ENCODE assay signal across 1 cellular context in the genomic region with DNA sequence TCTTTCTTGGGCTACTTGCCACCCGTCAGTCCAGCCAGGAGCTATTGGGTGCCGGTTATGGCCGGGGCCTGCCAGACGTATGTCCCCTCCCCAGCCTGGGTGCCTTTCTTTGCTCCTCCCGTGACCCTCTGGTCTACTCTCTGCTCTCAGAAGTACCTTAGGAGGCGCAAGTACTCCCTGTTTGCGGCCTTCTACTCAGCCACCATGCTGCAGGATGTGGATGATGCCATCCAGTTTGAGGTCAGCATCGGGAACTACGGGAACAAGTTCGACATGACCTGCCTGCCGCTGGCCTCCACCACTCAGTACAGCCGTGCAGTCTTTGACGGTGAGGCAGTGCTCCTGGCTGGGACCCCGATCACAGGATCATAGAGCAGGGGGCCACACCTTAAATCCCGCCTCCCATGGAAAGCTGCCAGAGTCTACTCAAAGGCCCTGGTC.
A peak's percentile ranks its signal among the peaks of the same experiment; 100 is the strongest.
TF ChIP-seq lines count a peak whose summit lies in the region.

No MANE protein-coding gene starts in this region.

TF ChIP-seq in K562, 482 proteins besides CTCF, POLR2A, EP300 and RAD21 (continued from another document):
- TF ChIP-seq ATF3 (IDR thresholded peaks at IDR 0.05), result peak; percentile 63; the same call in 1 of the 2 replicates
- no peak for TF ChIP-seq ATF3 (CRISPR knock-in tag; conservative IDR thresholded peaks at IDR 0.05)
- TF ChIP-seq CSDE1 (IDR thresholded peaks at IDR 0.05), result no peak
- no peak for TF ChIP-seq ZNF717 (CRISPR knock-in tag; IDR thresholded peaks at IDR 0.05)
- no peak for TF ChIP-seq CHCHD3 (CRISPR knock-in tag; IDR thresholded peaks at IDR 0.05)
- TF ChIP-seq, protein P1, sequence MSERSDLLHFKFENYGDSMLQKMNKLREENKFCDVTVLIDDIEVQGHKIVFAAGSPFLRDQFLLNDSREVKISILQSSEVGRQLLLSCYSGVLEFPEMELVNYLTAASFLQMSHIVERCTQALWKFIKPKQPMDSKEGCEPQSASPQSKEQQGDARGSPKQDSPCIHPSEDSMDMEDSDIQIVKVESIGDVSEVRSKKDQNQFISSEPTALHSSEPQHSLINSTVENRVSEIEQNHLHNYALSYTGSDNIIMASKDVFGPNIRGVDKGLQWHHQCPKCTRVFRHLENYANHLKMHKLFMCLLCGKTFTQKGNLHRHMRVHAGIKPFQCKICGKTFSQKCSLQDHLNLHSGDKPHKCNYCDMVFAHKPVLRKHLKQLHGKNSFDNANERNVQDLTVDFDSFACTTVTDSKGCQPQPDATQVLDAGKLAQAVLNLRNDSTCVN (CRISPR knock-in tag; IDR thresholded peaks at IDR 0.05), result no peak
- TF ChIP-seq ZNF740 (CRISPR knock-in tag; IDR thresholded peaks at IDR 0.05), result no peak
- no peak for TF ChIP-seq ZNF740 (tag; IDR thresholded peaks at IDR 0.05)
